In genomic region chr20:3199976-3200755, GRCh38 we compare ENCODE assay signal across 29 cellular contexts. TPM values are rescaled to one million over a fixed set of nuclear protein-coding genes. Genes with fewer than 3 reads are reported as not detected.
DNase-seq lines count a peak whose midpoint lies in the region; ATAC-seq, FAIRE-seq and TF ChIP-seq lines count a peak whose summit lies in the region.
"Had no signal": no experiment of that assay in that cellular context is flagged by ENCODE, and none has a peak within 500 bp of the region (broad histone marks: within the 10 kb centered on the region; RNA-seq: fewer than 3 reads in every experiment).

No MANE protein-coding gene starts in this region.

- WGBS in K562 (ENCODE audit: insufficient coverage, low coverage, missing lambda C conversion rate): 83% methylated on average over 4 of the region's 27 CpGs

- H3K79me2 ChIP-seq in K562 (ENCODE audit: control insufficient read depth, insufficient read depth, low read length): peaks cover 23% of the 10 kb centered on the region

- no TSS peak for BruUV-seq in K562 (replicated peaks; lab: Mats Ljungman, UMichigan)

- H3K36me3 ChIP-seq in left ventricle myocardium inferior: peaks cover 59% of the 10 kb centered on the region
- peaks cover 45% of the 10 kb centered on the region; the same call in 2 of the 3 replicates for H3K36me3 ChIP-seq in K562 (ENCODE audit: control insufficient read depth, insufficient read depth, low read length)
- H3K36me3 ChIP-seq: ovary, uterus had no signal

- H3K27me3 Mint-ChIP-seq in stimulated activated naive B cell treated with anti-CD40 and anti-IgM and Interleukin-4, amounts not matched to agents 10 μg/mL and 1 μg/mL and 100 μg/mL, for 72 hours: no peaks in the 10 kb centered on the region

- peak overlapping the region in 1 of 2 experiments; percentile 26; a peak in 1 of 4 replicates for H3K9ac ChIP-seq in K562 (ENCODE audit: insufficient read depth in 1 of 2, low read depth in 2 of 2, low read length in 2 of 2)

- in situ Hi-C loops in GM13976 (cut with MboI; ENCODE audit: low sequenced_read_pairs, unreplicated experiment) (no loop called here), K562 (cut with MboI) (no loop called here)

- no peak overlapping the region for H3K4me3 Mint-ChIP-seq in stimulated activated naive B cell treated with anti-CD40 and anti-IgM and Interleukin-4, amounts not matched to agents 10 μg/mL and 1 μg/mL and 100 μg/mL, for 72 hours
- H3K4me3 Mint-ChIP-seq: activated T-cell treated with anti-CD3 and anti-CD28 coated beads, Interleukin-2, amount 50 U/mL, for 4 hours had no signal

- DNase-seq in Right ventricle myocardium inferior (ENCODE audit: missing footprints) (peak; percentile 64), left ventricle myocardium inferior (no peak), GM13976 (ENCODE audit: low spot score) (peak; percentile 59), K562 (ENCODE audit: extremely low read depth in 1 of 4, low spot score in 3 of 4) (no peak), HTR-8/SVneo (ENCODE audit: insufficient read length, low spot score) (no peak)
- no peak for DNase-seq in stimulated activated naive B cell treated with anti-CD40 and anti-IgM and Interleukin-4, amounts not matched to agents 10 μg/mL and 1 μg/mL and 100 μg/mL, for 72 hours
- DNase-seq: activated CD4-positive, alpha-beta T cell treated with anti-CD3 and anti-CD28 coated beads for 48 hours; activated gamma-delta T cell treated with Interleukin-2 at 50 U/mL for 16 hours; activated T-cell treated with anti-CD3 and anti-CD28 coated beads, Interleukin-2, amount 50 U/mL, for 4 hours; COR-L47; DMS79; gastrocnemius medialis; kidney glomerular epithelial cell; NCI-H146; NCI-H2107; NCI-H446; NCI-H748 treated with DMSO at 0.1 percent for 48 hours; ovary; Peyer's patch; SIG-M5; small intestine; stomach; thyroid gland; uterus had no signal

- H3K9me3 Mint-ChIP-seq in stimulated activated naive B cell treated with anti-CD40 and anti-IgM and Interleukin-4, amounts not matched to agents 10 μg/mL and 1 μg/mL and 100 μg/mL, for 72 hours: peaks cover 0 to 1% of the 10 kb centered on the region in 2 donors
- H3K9me3 Mint-ChIP-seq: activated T-cell treated with anti-CD3 and anti-CD28 coated beads, Interleukin-2, amount 50 U/mL, for 4 hours; nephron had no signal

- no peak overlapping the region for H2AFZ ChIP-seq in K562 (ENCODE audit: low read depth, low read length)

- no peaks in the 10 kb centered on the region for H3K9me1 ChIP-seq in K562 (ENCODE audit: control insufficient read depth, insufficient read depth, low read length)

- no peak overlapping the region for H3K4me3 ChIP-seq in left ventricle myocardium inferior
- no peak overlapping the region for H3K4me3 ChIP-seq in K562
- H3K4me3 ChIP-seq: gastrocnemius medialis, lung, ovary, Peyer's patch, stomach, thyroid gland, uterus had no signal

- no peaks in the 10 kb centered on the region for H4K20me1 ChIP-seq in K562 (replicated peaks; ENCODE audit: control insufficient read depth, insufficient read depth, low read length)

- FAIRE-seq in K562 (lab: Jason Lieb, UNC) (no peak), HTR-8/SVneo (lab: Jason Lieb, UNC) (no peak)
- FAIRE-seq: colon, G401.6, small intestine had no signal

- peaks cover 19 to 24% of the 10 kb centered on the region in 2 donors for H3K4me1 Mint-ChIP-seq in stimulated activated naive B cell treated with anti-CD40 and anti-IgM and Interleukin-4, amounts not matched to agents 10 μg/mL and 1 μg/mL and 100 μg/mL, for 72 hours

- H3K36me3 Mint-ChIP-seq in stimulated activated naive B cell treated with anti-CD40 and anti-IgM and Interleukin-4, amounts not matched to agents 10 μg/mL and 1 μg/mL and 100 μg/mL, for 72 hours: peaks cover 48 to 54% of the 10 kb centered on the region in 2 donors

- TF ChIP-seq RAD21 in K562 (CRISPR knock-in tag; conservative IDR thresholded peaks at IDR 0.05 in 1 of 2, IDR thresholded peaks at IDR 0.05 in 1 of 2): no peak

- no peaks in the 10 kb centered on the region for H3K9me3 ChIP-seq in left ventricle myocardium inferior (replicated peaks)
- H3K9me3 ChIP-seq in K562 (replicated peaks; ENCODE audit: control insufficient read depth, insufficient read depth, low read depth, low read length): no peaks in the 10 kb centered on the region
- H3K9me3 ChIP-seq: gastrocnemius medialis, ovary, Peyer's patch, stomach, thyroid gland, uterus had no signal

- H3K4me2 ChIP-seq in K562 (ENCODE audit: insufficient read depth, low read length): no peak overlapping the region

- H3K4me1 ChIP-seq in left ventricle myocardium inferior (peaks cover 17% of the 10 kb centered on the region), K562 (replicated peaks in 1 of 2; ENCODE audit: control insufficient read depth in 2 of 2, insufficient read depth in 2 of 2, low read length in 2 of 2) (peaks cover 7 to 32% of the 10 kb centered on the region in 2 experiments; a peak in 4 of 5 replicates)

- H3K27ac ChIP-seq in left ventricle myocardium inferior (replicated peaks): no peak overlapping the region
- no peak overlapping the region for H3K27ac ChIP-seq in K562 (ENCODE audit: extremely low read depth, low read depth, low read length)
- H3K27ac ChIP-seq: gastrocnemius medialis, ovary, Peyer's patch, stomach, thyroid gland, uterus had no signal

- POLR2A ChIA-PET in K562 (lab: Yijun Ruan, JAX): no interaction called here

- no peak for TF ChIP-seq EP300 in K562 (IDR thresholded peaks at IDR 0.05; ENCODE audit: low read length)

- H3K27me3 ChIP-seq in left ventricle myocardium inferior (ENCODE audit: low read depth): no peaks in the 10 kb centered on the region
- no peaks in the 10 kb centered on the region for H3K27me3 ChIP-seq in K562 (ENCODE audit: control insufficient read depth in 2 of 2, insufficient read depth in 2 of 2, low read length in 2 of 2)
- H3K27me3 ChIP-seq: gastrocnemius medialis, ovary, Peyer's patch, stomach, thyroid gland, uterus had no signal

- CTCF ChIA-PET in K562 (lab: Yijun Ruan, JAX; ENCODE audit: low intra/inter-chr PET ratio): no interaction called here

- ATAC-seq in Right ventricle myocardium inferior (no peak), K562 (no peak), HG03135 (IDR thresholded peaks at IDR 0.05; ENCODE audit: unreplicated experiment) (no peak)
- no peak for ATAC-seq in stimulated activated naive B cell treated with anti-CD40 and anti-IgM and Interleukin-4, amounts not matched to agents 10 μg/mL and 1 μg/mL and 100 μg/mL, for 72 hours (replicated peaks)
- ATAC-seq: activated T-cell treated with anti-CD3 and anti-CD28 coated beads, Interleukin-2, amount 50 U/mL, for 4 hours; gastrocnemius medialis had no signal

- peak overlapping the region; percentile 43 for H3K27ac Mint-ChIP-seq in stimulated activated naive B cell treated with anti-CD40 and anti-IgM and Interleukin-4, amounts not matched to agents 10 μg/mL and 1 μg/mL and 100 μg/mL, for 72 hours
- H3K27ac Mint-ChIP-seq: nephron had no signal

- TF ChIP-seq CTCF in left ventricle myocardium inferior (IDR thresholded peaks at IDR 0.05; ENCODE audit: borderline replicate concordance) (no peak), GM13976 (IDR thresholded peaks at IDR 0.05; ENCODE audit: borderline replicate concordance, control extremely low read depth, extremely low read depth, insufficient read depth, missing control alignments) (peak; percentile 6), K562 (IDR thresholded peaks at IDR 0.05 in 2 of 3, conservative IDR thresholded peaks at IDR 0.05 in 1 of 3; ENCODE audit: insufficient read depth in 2 of 3, low read depth in 1 of 3, low read length in 3 of 3) (no peak)

- TF ChIP-seq POLR2A in K562 (conservative IDR thresholded peaks at IDR 0.05): no peak

- intact Hi-C loops in Right ventricle myocardium inferior (cut with DNase I): loop anchor here (5.0 kb wide), 1 partner anchor 33 kb away; no protein-coding TSS in a partner anchor
- intact Hi-C loops in left ventricle myocardium inferior (cut with micrococcal nuclease): no loop called here
- intact Hi-C loops in K562 (cut with micrococcal nuclease): no loop called here

RNA-seq across cellular contexts. Expression of gene DDRGK1, which starts 4.3 kb away (rescaled TPM):
- total RNA-seq in Right ventricle myocardium inferior (36.5 TPM), left ventricle myocardium inferior (30.0 TPM), K562 (2014; rRNA removed) (52.3 and 55.9 TPM in 2 replicates), K562 (2014; rRNA removed; fragmentation: Illumina TruSeq; extraction: Trizol) (13.5 and 18.7 TPM in 2 replicates), K562 (2015; rRNA removed; fragmentation: Illumina TruSeq; extraction: Trizol) (29.8 and 31.3 TPM in 2 replicates), K562 (2021) (37.1 and 45.1 TPM in 2 replicates)
- 59.1 and 80.5 TPM in 2 replicates for total RNA-seq in K562 (2011; cell fraction: chromatin; rRNA removed; ENCODE audit: low replicate concordance)
- total RNA-seq in K562 (2011; cell fraction: nucleolus; rRNA removed): 65.5 and 65.9 TPM in 2 replicates
- 71.2 and 83.1 TPM in 2 replicates for total RNA-seq in K562 (2011; cell fraction: nucleoplasm; rRNA removed)
- polyA plus RNA-seq in K562 (2011; rRNA removed) (29.1 and 67.9 TPM in 2 replicates), K562 (2014; fragmentation: Illumina TruSeq; extraction: Trizol) (22.1 and 31.4 TPM in 2 replicates), K562 (2014; fragmentation: Nextera tagmentation; extraction: Ambion mirVana) (1 to 10 TPM; 2.3 to 3.4 TPM), K562 (2014; rRNA removed) (46.2 and 54.4 TPM in 2 replicates)
- 35.1 and 63.8 TPM in 2 replicates for polyA plus RNA-seq in K562 (2011; cell fraction: cytosol; rRNA removed)
- polyA plus RNA-seq in K562 (2011; cell fraction: nucleus; rRNA removed): 92.4 and 212 TPM in 2 replicates
- polyA plus RNA-seq in K562 (2012): 34.4 and 35.1 TPM in 2 replicates
- polyA minus RNA-seq in K562 (2011; rRNA and poly(A)+ RNA removed): 19.0 and 25.7 TPM in 2 replicates
- 16.6 and 19.7 TPM in 2 replicates for polyA minus RNA-seq in K562 (2011; cell fraction: cytosol; rRNA and poly(A)+ RNA removed)
- 8.5 and 29.2 TPM in 2 replicates for polyA minus RNA-seq in K562 (2011; cell fraction: nucleus; rRNA and poly(A)+ RNA removed)

RNA-seq across cellular contexts. Expression of gene ITPA, which starts 9.1 kb away (rescaled TPM):
- 21.4 TPM for total RNA-seq in Right ventricle myocardium inferior
- 17.2 TPM for total RNA-seq in left ventricle myocardium inferior
- 17.6 and 37.3 TPM in 2 replicates for total RNA-seq in K562 (2011; cell fraction: chromatin; rRNA removed; ENCODE audit: low replicate concordance)
- 25.0 and 29.3 TPM in 2 replicates for total RNA-seq in K562 (2011; cell fraction: nucleolus; rRNA removed)
- total RNA-seq in K562 (2011; cell fraction: nucleoplasm; rRNA removed): 22.3 and 33.4 TPM in 2 replicates
- total RNA-seq in K562 (2014; rRNA removed): 57.9 and 69.1 TPM in 2 replicates
- total RNA-seq in K562 (2014; rRNA removed; fragmentation: Illumina TruSeq; extraction: Trizol): 25.6 and 29.1 TPM in 2 replicates
- total RNA-seq in K562 (2015; rRNA removed; fragmentation: Illumina TruSeq; extraction: Trizol): 37.9 and 38.4 TPM in 2 replicates
- 59.8 and 70.1 TPM in 2 replicates for total RNA-seq in K562 (2021)
- polyA plus RNA-seq in K562 (2011; rRNA removed): 31.9 and 48.1 TPM in 2 replicates
- polyA plus RNA-seq in K562 (2011; cell fraction: cytosol; rRNA removed): 50.7 and 79.6 TPM in 2 replicates
- polyA plus RNA-seq in K562 (2011; cell fraction: nucleus; rRNA removed): 37.7 and 38.1 TPM in 2 replicates
- polyA plus RNA-seq in K562 (2012): 40.6 and 45.0 TPM in 2 replicates
- 36.7 and 46.9 TPM in 2 replicates for polyA plus RNA-seq in K562 (2014; fragmentation: Illumina TruSeq; extraction: Trizol)
- 10 to 100 TPM in 1 of 2 experiments, 1 to 10 TPM in 1; 5.0 to 20.1 TPM for polyA plus RNA-seq in K562 (2014; fragmentation: Nextera tagmentation; extraction: Ambion mirVana)
- polyA plus RNA-seq in K562 (2014; rRNA removed): 79.7 and 81.3 TPM in 2 replicates
- 9.4 and 11.0 TPM in 2 replicates for polyA minus RNA-seq in K562 (2011; rRNA and poly(A)+ RNA removed)
- polyA minus RNA-seq in K562 (2011; cell fraction: cytosol; rRNA and poly(A)+ RNA removed): 12.7 and 13.8 TPM in 2 replicates
- polyA minus RNA-seq in K562 (2011; cell fraction: nucleus; rRNA and poly(A)+ RNA removed): 7.0 and 10.7 TPM in 2 replicates

RNA-seq across cellular contexts. Expression of gene LZTS3, which starts 26.8 kb away (rescaled TPM):
- total RNA-seq in Right ventricle myocardium inferior (19.6 TPM), left ventricle myocardium inferior (13.4 TPM), K562 (2014; rRNA removed) (2.8 and 3.4 TPM in 2 replicates), K562 (2014; rRNA removed; fragmentation: Illumina TruSeq; extraction: Trizol) (0.70 and 0.73 TPM in 2 replicates), K562 (2015; rRNA removed; fragmentation: Illumina TruSeq; extraction: Trizol) (1.1 and 1.2 TPM in 2 replicates), K562 (2021) (2.4 and 2.9 TPM in 2 replicates)
- total RNA-seq in K562 (2011; cell fraction: chromatin; rRNA removed; ENCODE audit: low replicate concordance): 3.8 and 12.3 TPM in 2 replicates
- 7.0 and 8.0 TPM in 2 replicates for total RNA-seq in K562 (2011; cell fraction: nucleolus; rRNA removed)
- total RNA-seq in K562 (2011; cell fraction: nucleoplasm; rRNA removed): 5.1 and 5.7 TPM in 2 replicates
- polyA plus RNA-seq in K562 (2011; rRNA removed) (2.4 and 4.0 TPM in 2 replicates), K562 (2014; fragmentation: Illumina TruSeq; extraction: Trizol) (2.0 and 2.3 TPM in 2 replicates), K562 (2014; fragmentation: Nextera tagmentation; extraction: Ambion mirVana) (under 1 TPM; 0.07 to 0.28 TPM), K562 (2014; rRNA removed) (2.6 and 2.8 TPM in 2 replicates)
- 4.6 and 7.3 TPM in 2 replicates for polyA plus RNA-seq in K562 (2011; cell fraction: cytosol; rRNA removed)
- polyA plus RNA-seq in K562 (2011; cell fraction: nucleus; rRNA removed): 10.3 and 10.6 TPM in 2 replicates
- polyA plus RNA-seq in K562 (2012): 1.4 and 1.7 TPM in 2 replicates
- 1.2 and 2.1 TPM in 2 replicates for polyA minus RNA-seq in K562 (2011; rRNA and poly(A)+ RNA removed)
- 1.7 and 4.8 TPM in 2 replicates for polyA minus RNA-seq in K562 (2011; cell fraction: cytosol; rRNA and poly(A)+ RNA removed)
- 1.2 and 1.8 TPM in 2 replicates for polyA minus RNA-seq in K562 (2011; cell fraction: nucleus; rRNA and poly(A)+ RNA removed)

RNA-seq across cellular contexts. Expression of gene SLC4A11, which starts 38.8 kb away (rescaled TPM):
- total RNA-seq in Right ventricle myocardium inferior: 0.14 TPM
- total RNA-seq in left ventricle myocardium inferior: 0.11 TPM
- 1.5 and 3.5 TPM in 2 replicates for total RNA-seq in K562 (2011; cell fraction: chromatin; rRNA removed; ENCODE audit: low replicate concordance)
- 1.7 and 1.8 TPM in 2 replicates for total RNA-seq in K562 (2011; cell fraction: nucleolus; rRNA removed)
- total RNA-seq in K562 (2011; cell fraction: nucleoplasm; rRNA removed): 1.5 and 2.0 TPM in 2 replicates
- total RNA-seq in K562 (2014; rRNA removed): 0.18 and 0.86 TPM in 2 replicates
- total RNA-seq in K562 (2014; rRNA removed; fragmentation: Illumina TruSeq; extraction: Trizol): 0.10 and 0.29 TPM in 2 replicates
- 0.11 TPM in 2 replicates for total RNA-seq in K562 (2015; rRNA removed; fragmentation: Illumina TruSeq; extraction: Trizol)
- total RNA-seq in K562 (2021): 1.1 and 2.0 TPM in 2 replicates
- 0.20 and 0.95 TPM in 2 replicates for polyA plus RNA-seq in K562 (2011; rRNA removed)
- 0.53 and 0.66 TPM in 2 replicates for polyA plus RNA-seq in K562 (2011; cell fraction: cytosol; rRNA removed)
- 5.8 and 11.2 TPM in 2 replicates for polyA plus RNA-seq in K562 (2011; cell fraction: nucleus; rRNA removed)
- polyA plus RNA-seq in K562 (2012): 0.57 and 0.78 TPM in 2 replicates
- 0.47 and 0.49 TPM in 2 replicates for polyA plus RNA-seq in K562 (2014; fragmentation: Illumina TruSeq; extraction: Trizol)
- polyA plus RNA-seq in K562 (2014; fragmentation: Nextera tagmentation; extraction: Ambion mirVana): under 1 TPM; 0.10 to 0.11 TPM
- 0.68 and 1.6 TPM in 2 replicates for polyA plus RNA-seq in K562 (2014; rRNA removed)
- polyA minus RNA-seq in K562 (2011; rRNA and poly(A)+ RNA removed): 0.24 and 0.25 TPM in 2 replicates
- 0.38 and 1.0 TPM in 2 replicates for polyA minus RNA-seq in K562 (2011; cell fraction: cytosol; rRNA and poly(A)+ RNA removed)
- polyA minus RNA-seq in K562 (2011; cell fraction: nucleus; rRNA and poly(A)+ RNA removed): 1.3 and 1.7 TPM in 2 replicates

RNA-seq across cellular contexts. Expression of gene FASTKD5, which starts 40.5 kb away (rescaled TPM):
- total RNA-seq in Right ventricle myocardium inferior (27.9 TPM), left ventricle myocardium inferior (27.8 TPM), K562 (2014; rRNA removed) (19.8 and 20.7 TPM in 2 replicates), K562 (2014; rRNA removed; fragmentation: Illumina TruSeq; extraction: Trizol) (24.4 and 25.4 TPM in 2 replicates), K562 (2015; rRNA removed; fragmentation: Illumina TruSeq; extraction: Trizol) (24.3 and 25.2 TPM in 2 replicates), K562 (2021) (21.2 and 22.8 TPM in 2 replicates)
- 21.4 and 33.7 TPM in 2 replicates for total RNA-seq in K562 (2011; cell fraction: chromatin; rRNA removed; ENCODE audit: low replicate concordance)
- 15.5 and 15.7 TPM in 2 replicates for total RNA-seq in K562 (2011; cell fraction: nucleolus; rRNA removed)
- total RNA-seq in K562 (2011; cell fraction: nucleoplasm; rRNA removed): 13.7 and 18.6 TPM in 2 replicates
- polyA plus RNA-seq in K562 (2011; rRNA removed) (32.5 and 36.6 TPM in 2 replicates), K562 (2014; fragmentation: Illumina TruSeq; extraction: Trizol) (23.4 and 25.9 TPM in 2 replicates), K562 (2014; fragmentation: Nextera tagmentation; extraction: Ambion mirVana) (10 to 100 TPM; 31.7 to 35.8 TPM), K562 (2014; rRNA removed) (23.6 and 24.3 TPM in 2 replicates)
- 13.6 and 25.6 TPM in 2 replicates for polyA plus RNA-seq in K562 (2011; cell fraction: cytosol; rRNA removed)
- polyA plus RNA-seq in K562 (2011; cell fraction: nucleus; rRNA removed): 10.9 and 22.1 TPM in 2 replicates
- polyA plus RNA-seq in K562 (2012): 12.1 and 15.1 TPM in 2 replicates
- polyA minus RNA-seq in K562 (2011; rRNA and poly(A)+ RNA removed): 35.6 and 49.1 TPM in 2 replicates
- polyA minus RNA-seq in K562 (2011; cell fraction: cytosol; rRNA and poly(A)+ RNA removed): 13.5 and 13.9 TPM in 2 replicates
- polyA minus RNA-seq in K562 (2011; cell fraction: nucleus; rRNA and poly(A)+ RNA removed): 5.7 and 16.3 TPM in 2 replicates

Comparison
In these comparisons a context has a peak if more than half of its experiments do, and no peak if none do; other contexts are left out.
1. DNase-seq: peak in Right ventricle myocardium inferior (single experiment) and GM13976 (single experiment); none in left ventricle myocardium inferior (single experiment), K562 (0 of 4), stimulated activated naive B cell treated with anti-CD40 and anti-IgM and Interleukin-4, amounts not matched to agents 10 μg/mL and 1 μg/mL and 100 μg/mL, for 72 hours (single experiment) and HTR-8/SVneo (single experiment).